1 cellular context compared by ENCODE assay signal in the genomic region with DNA sequence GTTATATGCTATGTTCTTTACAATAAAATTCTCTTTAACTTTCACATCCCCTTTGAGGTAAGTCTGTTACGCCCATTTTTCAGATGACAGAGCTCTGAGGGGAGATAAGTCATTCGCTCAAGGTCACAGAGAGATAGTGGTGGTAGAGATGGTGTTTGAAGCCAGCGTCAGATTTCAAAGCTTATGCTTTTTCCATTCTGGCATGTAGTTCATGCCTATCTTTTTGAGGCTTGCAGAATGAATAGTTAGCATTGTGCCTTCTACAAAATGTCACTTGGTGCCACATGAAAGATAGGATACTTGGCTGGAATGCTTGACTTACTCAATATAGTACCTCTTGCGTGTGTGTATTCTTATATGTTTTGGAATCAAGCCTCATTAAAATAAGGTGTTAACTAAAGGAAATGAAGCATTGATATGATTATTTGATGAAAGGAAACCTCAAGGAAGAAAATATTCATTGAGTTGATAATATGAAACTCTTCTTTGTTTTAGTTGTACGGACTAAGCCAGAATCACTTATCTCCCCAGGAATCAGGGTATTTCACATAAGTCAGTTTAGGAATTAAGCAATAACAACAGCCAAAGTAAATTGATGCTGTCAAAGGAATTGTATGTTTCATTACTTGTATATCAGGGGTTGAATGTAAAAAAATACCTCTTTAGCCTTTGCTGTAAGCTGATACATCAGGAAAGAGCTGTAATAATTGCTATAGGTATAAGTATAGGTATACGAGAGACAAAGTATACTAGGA.
TF ChIP-seq lines count a peak whose summit lies in the region.

No MANE protein-coding gene starts in this region.

TF ChIP-seq in HepG2, 621 proteins besides CTCF, POLR2A, EP300 and RAD21 (continued from another document):
- TF ChIP-seq SOX13 (IDR thresholded peaks at IDR 0.05) (0 out of 2 replicates have a peak, but pooled peaks have one; percentile 36), SOX13 (CRISPR knock-in tag; conservative IDR thresholded peaks at IDR 0.05 in 1 of 2, IDR thresholded peaks at IDR 0.05 in 1 of 2) (peak; percentile 67 to 92; a peak in 3 of 4 replicates), ETV5 (CRISPR knock-in tag; IDR thresholded peaks at IDR 0.05; ENCODE audit: borderline replicate concordance) (peak; percentile 39; the same call in 1 of the 2 replicates), ZMAT3 (CRISPR knock-in tag; conservative IDR thresholded peaks at IDR 0.05) (no peak), ZFP90 (CRISPR knock-in tag; IDR thresholded peaks at IDR 0.05; ENCODE audit: borderline replicate concordance) (no peak), SP4 (CRISPR knock-in tag; IDR thresholded peaks at IDR 0.05) (no peak), SOX5 (CRISPR knock-in tag; IDR thresholded peaks at IDR 0.05; ENCODE audit: borderline replicate concordance) (peak; percentile 87; the same call in 1 of the 2 replicates), ZSCAN20 (CRISPR knock-in tag; IDR thresholded peaks at IDR 0.05; ENCODE audit: borderline replicate concordance) (no peak), ZSCAN9 (CRISPR knock-in tag; IDR thresholded peaks at IDR 0.05; ENCODE audit: borderline replicate concordance) (no peak), ZSCAN12 (CRISPR knock-in tag; IDR thresholded peaks at IDR 0.05) (no peak), ZNF644 (CRISPR knock-in tag; IDR thresholded peaks at IDR 0.05; ENCODE audit: low read depth) (peak; percentile 97), SNAI1 (CRISPR knock-in tag; IDR thresholded peaks at IDR 0.05; ENCODE audit: borderline replicate concordance) (no peak), ZNF260 (CRISPR knock-in tag; IDR thresholded peaks at IDR 0.05; ENCODE audit: borderline replicate concordance, low read depth) (no peak), THYN1 (CRISPR knock-in tag; IDR thresholded peaks at IDR 0.05; ENCODE audit: borderline replicate concordance, low read depth) (no peak), IKZF4 (CRISPR knock-in tag; IDR thresholded peaks at IDR 0.05; ENCODE audit: borderline replicate concordance, low read depth, not compliant biosample characterization) (no peak), RBM22 (optimal IDR thresholded peaks at IDR 0.05; ENCODE audit: low read length) (peak; percentile 89), ZBTB1 (CRISPR knock-in tag; IDR thresholded peaks at IDR 0.05; ENCODE audit: borderline replicate concordance) (no peak), U2AF1 (optimal IDR thresholded peaks at IDR 0.05; ENCODE audit: low read depth, low read length) (no peak), NCOA5 (CRISPR knock-in tag; IDR thresholded peaks at IDR 0.05) (no peak), HNRNPL (IDR thresholded peaks at IDR 0.05; ENCODE audit: low read depth, low read length) (no peak), ZNF549 (CRISPR knock-in tag; IDR thresholded peaks at IDR 0.05) (no peak), SMYD3 (CRISPR knock-in tag; IDR thresholded peaks at IDR 0.05) (no peak), SIN3B (IDR thresholded peaks at IDR 0.05; ENCODE audit: low read length) (no peak), CREB1 (IDR thresholded peaks at IDR 0.05) (no peak), CREB1 (CRISPR knock-in tag; IDR thresholded peaks at IDR 0.05) (peak; percentile 48; the same call in 1 of the 2 replicates), RELA (CRISPR knock-in tag; IDR thresholded peaks at IDR 0.05) (no peak), BRCA1 (CRISPR knock-in tag; IDR thresholded peaks at IDR 0.05) (no peak), SETDB1 (CRISPR knock-in tag; IDR thresholded peaks at IDR 0.05; ENCODE audit: borderline replicate concordance) (no peak), TCF7L2 (IDR thresholded peaks at IDR 0.05; ENCODE audit: low read depth, low read length) (peak; percentile 80), KLF15 (CRISPR knock-in tag; IDR thresholded peaks at IDR 0.05; ENCODE audit: borderline replicate concordance) (no peak), ZNF225 (CRISPR knock-in tag; IDR thresholded peaks at IDR 0.05) (no peak), ZNF546 (CRISPR knock-in tag; conservative IDR thresholded peaks at IDR 0.05) (no peak), PHF20 (CRISPR knock-in tag; IDR thresholded peaks at IDR 0.05) (no peak), NKX3-1 (CRISPR knock-in tag; IDR thresholded peaks at IDR 0.05) (no peak), ZNF12 (CRISPR knock-in tag; IDR thresholded peaks at IDR 0.05) (peak; percentile 60), FLYWCH1 (CRISPR knock-in tag; IDR thresholded peaks at IDR 0.05) (no peak), CAMTA2 (CRISPR knock-in tag; IDR thresholded peaks at IDR 0.05; ENCODE audit: borderline replicate concordance) (no peak), ZNF709 (CRISPR knock-in tag; IDR thresholded peaks at IDR 0.05) (no peak), ZNF605 (CRISPR knock-in tag; IDR thresholded peaks at IDR 0.05) (no peak)
- TF ChIP-seq, protein P1, sequence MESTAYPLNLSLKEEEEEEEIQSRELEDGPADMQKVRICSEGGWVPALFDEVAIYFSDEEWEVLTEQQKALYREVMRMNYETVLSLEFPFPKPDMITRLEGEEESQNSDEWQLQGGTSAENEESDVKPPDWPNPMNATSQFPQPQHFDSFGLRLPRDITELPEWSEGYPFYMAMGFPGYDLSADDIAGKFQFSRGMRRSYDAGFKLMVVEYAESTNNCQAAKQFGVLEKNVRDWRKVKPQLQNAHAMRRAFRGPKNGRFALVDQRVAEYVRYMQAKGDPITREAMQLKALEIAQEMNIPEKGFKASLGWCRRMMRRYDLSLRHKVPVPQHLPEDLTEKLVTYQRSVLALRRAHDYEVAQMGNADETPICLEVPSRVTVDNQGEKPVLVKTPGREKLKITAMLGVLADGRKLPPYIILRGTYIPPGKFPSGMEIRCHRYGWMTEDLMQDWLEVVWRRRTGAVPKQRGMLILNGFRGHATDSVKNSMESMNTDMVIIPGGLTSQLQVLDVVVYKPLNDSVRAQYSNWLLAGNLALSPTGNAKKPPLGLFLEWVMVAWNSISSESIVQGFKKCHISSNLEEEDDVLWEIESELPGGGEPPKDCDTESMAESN (CRISPR knock-in tag; conservative IDR thresholded peaks at IDR 0.05) = no peak
- TF ChIP-seq, protein P2, sequence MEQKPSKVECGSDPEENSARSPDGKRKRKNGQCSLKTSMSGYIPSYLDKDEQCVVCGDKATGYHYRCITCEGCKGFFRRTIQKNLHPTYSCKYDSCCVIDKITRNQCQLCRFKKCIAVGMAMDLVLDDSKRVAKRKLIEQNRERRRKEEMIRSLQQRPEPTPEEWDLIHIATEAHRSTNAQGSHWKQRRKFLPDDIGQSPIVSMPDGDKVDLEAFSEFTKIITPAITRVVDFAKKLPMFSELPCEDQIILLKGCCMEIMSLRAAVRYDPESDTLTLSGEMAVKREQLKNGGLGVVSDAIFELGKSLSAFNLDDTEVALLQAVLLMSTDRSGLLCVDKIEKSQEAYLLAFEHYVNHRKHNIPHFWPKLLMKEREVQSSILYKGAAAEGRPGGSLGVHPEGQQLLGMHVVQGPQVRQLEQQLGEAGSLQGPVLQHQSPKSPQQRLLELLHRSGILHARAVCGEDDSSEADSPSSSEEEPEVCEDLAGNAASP (CRISPR knock-in tag; IDR thresholded peaks at IDR 0.05; ENCODE audit: borderline replicate concordance) = peak; percentile 82
- TF ChIP-seq, protein P3, sequence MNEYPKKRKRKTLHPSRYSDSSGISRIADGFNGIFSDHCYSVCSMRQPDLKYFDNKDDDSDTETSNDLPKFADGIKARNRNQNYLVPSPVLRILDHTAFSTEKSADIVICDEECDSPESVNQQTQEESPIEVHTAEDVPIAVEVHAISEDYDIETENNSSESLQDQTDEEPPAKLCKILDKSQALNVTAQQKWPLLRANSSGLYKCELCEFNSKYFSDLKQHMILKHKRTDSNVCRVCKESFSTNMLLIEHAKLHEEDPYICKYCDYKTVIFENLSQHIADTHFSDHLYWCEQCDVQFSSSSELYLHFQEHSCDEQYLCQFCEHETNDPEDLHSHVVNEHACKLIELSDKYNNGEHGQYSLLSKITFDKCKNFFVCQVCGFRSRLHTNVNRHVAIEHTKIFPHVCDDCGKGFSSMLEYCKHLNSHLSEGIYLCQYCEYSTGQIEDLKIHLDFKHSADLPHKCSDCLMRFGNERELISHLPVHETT (CRISPR knock-in tag; conservative IDR thresholded peaks at IDR 0.05) = no peak
- TF ChIP-seq, protein P4, sequence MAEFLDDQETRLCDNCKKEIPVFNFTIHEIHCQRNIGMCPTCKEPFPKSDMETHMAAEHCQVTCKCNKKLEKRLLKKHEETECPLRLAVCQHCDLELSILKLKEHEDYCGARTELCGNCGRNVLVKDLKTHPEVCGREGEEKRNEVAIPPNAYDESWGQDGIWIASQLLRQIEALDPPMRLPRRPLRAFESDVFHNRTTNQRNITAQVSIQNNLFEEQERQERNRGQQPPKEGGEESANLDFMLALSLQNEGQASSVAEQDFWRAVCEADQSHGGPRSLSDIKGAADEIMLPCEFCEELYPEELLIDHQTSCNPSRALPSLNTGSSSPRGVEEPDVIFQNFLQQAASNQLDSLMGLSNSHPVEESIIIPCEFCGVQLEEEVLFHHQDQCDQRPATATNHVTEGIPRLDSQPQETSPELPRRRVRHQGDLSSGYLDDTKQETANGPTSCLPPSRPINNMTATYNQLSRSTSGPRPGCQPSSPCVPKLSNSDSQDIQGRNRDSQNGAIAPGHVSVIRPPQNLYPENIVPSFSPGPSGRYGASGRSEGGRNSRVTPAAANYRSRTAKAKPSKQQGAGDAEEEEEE (CRISPR knock-in tag; IDR thresholded peaks at IDR 0.05; ENCODE audit: borderline replicate concordance) = no peak
- TF ChIP-seq, protein P5, sequence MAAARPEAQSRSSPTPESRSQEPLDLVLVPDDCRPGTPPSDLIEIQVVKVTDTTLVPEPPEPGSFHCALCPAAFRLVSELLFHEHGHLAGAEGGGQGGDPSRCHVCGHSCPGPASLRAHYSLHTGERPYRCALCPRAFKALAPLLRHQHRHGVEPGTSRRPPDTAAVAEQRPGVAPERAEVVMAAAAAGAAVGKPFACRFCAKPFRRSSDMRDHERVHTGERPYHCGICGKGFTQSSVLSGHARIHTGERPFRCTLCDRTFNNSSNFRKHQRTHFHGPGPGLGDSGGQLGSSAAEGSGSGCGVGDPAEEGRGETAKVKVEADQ (CRISPR knock-in tag; IDR thresholded peaks at IDR 0.05; ENCODE audit: borderline replicate concordance) = peak; percentile 99
- TF ChIP-seq, protein P6, sequence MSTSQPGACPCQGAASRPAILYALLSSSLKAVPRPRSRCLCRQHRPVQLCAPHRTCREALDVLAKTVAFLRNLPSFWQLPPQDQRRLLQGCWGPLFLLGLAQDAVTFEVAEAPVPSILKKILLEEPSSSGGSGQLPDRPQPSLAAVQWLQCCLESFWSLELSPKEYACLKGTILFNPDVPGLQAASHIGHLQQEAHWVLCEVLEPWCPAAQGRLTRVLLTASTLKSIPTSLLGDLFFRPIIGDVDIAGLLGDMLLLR (CRISPR knock-in tag; IDR thresholded peaks at IDR 0.05) = no peak
- TF ChIP-seq, protein P7, sequence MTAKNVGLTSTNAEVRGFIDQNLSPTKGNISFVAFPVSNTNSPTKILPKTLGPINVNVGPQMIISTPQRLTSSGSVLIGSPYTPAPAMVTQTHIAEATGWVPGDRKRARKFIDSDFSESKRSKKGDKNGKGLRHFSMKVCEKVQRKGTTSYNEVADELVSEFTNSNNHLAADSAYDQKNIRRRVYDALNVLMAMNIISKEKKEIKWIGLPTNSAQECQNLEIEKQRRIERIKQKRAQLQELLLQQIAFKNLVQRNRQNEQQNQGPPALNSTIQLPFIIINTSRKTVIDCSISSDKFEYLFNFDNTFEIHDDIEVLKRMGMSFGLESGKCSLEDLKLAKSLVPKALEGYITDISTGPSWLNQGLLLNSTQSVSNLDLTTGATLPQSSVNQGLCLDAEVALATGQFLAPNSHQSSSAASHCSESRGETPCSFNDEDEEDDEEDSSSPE (CRISPR knock-in tag; IDR thresholded peaks at IDR 0.05) = no peak; the same call in 1 of the 2 replicates
- TF ChIP-seq, protein P8, sequence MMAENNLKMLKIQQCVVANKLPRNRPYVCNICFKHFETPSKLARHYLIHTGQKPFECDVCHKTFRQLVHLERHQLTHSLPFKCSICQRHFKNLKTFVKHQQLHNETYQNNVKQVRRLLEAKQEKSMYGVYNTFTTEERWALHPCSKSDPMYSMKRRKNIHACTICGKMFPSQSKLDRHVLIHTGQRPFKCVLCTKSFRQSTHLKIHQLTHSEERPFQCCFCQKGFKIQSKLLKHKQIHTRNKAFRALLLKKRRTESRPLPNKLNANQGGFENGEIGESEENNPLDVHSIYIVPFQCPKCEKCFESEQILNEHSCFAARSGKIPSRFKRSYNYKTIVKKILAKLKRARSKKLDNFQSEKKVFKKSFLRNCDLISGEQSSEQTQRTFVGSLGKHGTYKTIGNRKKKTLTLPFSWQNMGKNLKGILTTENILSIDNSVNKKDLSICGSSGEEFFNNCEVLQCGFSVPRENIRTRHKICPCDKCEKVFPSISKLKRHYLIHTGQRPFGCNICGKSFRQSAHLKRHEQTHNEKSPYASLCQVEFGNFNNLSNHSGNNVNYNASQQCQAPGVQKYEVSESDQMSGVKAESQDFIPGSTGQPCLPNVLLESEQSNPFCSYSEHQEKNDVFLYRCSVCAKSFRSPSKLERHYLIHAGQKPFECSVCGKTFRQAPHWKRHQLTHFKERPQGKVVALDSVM (CRISPR knock-in tag; IDR thresholded peaks at IDR 0.05) = no peak
- TF ChIP-seq, protein P9, sequence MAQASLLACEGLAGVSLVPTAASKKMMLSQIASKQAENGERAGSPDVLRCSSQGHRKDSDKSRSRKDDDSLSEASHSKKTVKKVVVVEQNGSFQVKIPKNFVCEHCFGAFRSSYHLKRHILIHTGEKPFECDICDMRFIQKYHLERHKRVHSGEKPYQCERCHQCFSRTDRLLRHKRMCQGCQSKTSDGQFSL (CRISPR knock-in tag; IDR thresholded peaks at IDR 0.05) = no peak
- TF ChIP-seq, protein P10, sequence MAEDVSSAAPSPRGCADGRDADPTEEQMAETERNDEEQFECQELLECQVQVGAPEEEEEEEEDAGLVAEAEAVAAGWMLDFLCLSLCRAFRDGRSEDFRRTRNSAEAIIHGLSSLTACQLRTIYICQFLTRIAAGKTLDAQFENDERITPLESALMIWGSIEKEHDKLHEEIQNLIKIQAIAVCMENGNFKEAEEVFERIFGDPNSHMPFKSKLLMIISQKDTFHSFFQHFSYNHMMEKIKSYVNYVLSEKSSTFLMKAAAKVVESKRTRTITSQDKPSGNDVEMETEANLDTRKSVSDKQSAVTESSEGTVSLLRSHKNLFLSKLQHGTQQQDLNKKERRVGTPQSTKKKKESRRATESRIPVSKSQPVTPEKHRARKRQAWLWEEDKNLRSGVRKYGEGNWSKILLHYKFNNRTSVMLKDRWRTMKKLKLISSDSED (CRISPR knock-in tag; IDR thresholded peaks at IDR 0.05) = no peak
